ENCODE assay signal across 29 cellular contexts in genomic region chr17:62749926-62750325, GRCh38. TPM values are rescaled to one million over a fixed set of nuclear protein-coding genes. Genes with fewer than 3 reads are reported as not detected.
"Had no signal": no experiment of that assay in that cellular context is flagged by ENCODE, and none has a peak within 500 bp of the region (broad histone marks: within the 10 kb centered on the region; RNA-seq: fewer than 3 reads in every experiment).

No MANE protein-coding gene starts in this region.

- H3K36me3 Mint-ChIP-seq: immature natural killer cell, natural killer cell had no signal

- H3K27ac ChIP-seq: body of pancreas, cardiac muscle cell, colonic mucosa, heart left ventricle, lower lobe of right lung, ovary, right lobe of liver, testis, transverse colon, vagina had no signal

- H3K9me3 ChIP-seq: body of pancreas, colonic mucosa, heart left ventricle, lower lobe of right lung, ovary, right lobe of liver, testis, transverse colon, vagina had no signal

- ATAC-seq: body of pancreas; heart left ventricle; left lobe of liver; lower lobe of right lung; natural killer cell; stimulated activated naive CD8-positive, alpha-beta T cell treated with anti-CD3 and anti-CD28 coated beads, Interleukin-15, Interleukin-2, amounts not matched to agents 100 U/mL and 50 U/mL, for 24 hours had no signal

- H3K9me3 Mint-ChIP-seq: activated B cell treated with CpG ODN at 0.5 μM for 24 hours, immature natural killer cell, natural killer cell had no signal

- H3K4me1 Mint-ChIP-seq: activated B cell treated with CpG ODN at 0.5 μM for 24 hours, immature natural killer cell, natural killer cell had no signal

- H3K4me1 ChIP-seq: body of pancreas, colonic mucosa, lower lobe of right lung, right lobe of liver, testis, transverse colon, vagina had no signal

- H3K27me3 Mint-ChIP-seq: activated naive CD8-positive, alpha-beta T cell had no signal

- H3K27ac Mint-ChIP-seq: activated B cell treated with CpG ODN at 0.5 μM for 24 hours; activated naive CD8-positive, alpha-beta T cell; immature natural killer cell; natural killer cell; progenitor cell of endocrine pancreas had no signal

- H3K27me3 ChIP-seq: body of pancreas, cardiac muscle cell, colonic mucosa, heart left ventricle, ovary, right lobe of liver, testis, transverse colon, vagina had no signal

- H3K4me3 ChIP-seq: body of pancreas, cardiac muscle cell, colonic mucosa, heart left ventricle, lower lobe of right lung, ovary, right lobe of liver, testis, transverse colon, vagina had no signal

- H3K36me3 ChIP-seq: cardiac muscle cell, colonic mucosa, heart left ventricle, lower lobe of right lung, ovary, right lobe of liver, transverse colon, vagina had no signal

- DNase-seq: activated B cell treated with CpG ODN at 0.5 μM for 24 hours; activated effector memory CD4-positive, alpha-beta T cell treated with Interleukin-2 at 50 U/mL for 16 hours; activated naive CD4-positive, alpha-beta T cell treated with Interleukin-2 at 50 U/mL for 16 hours; activated T-cell treated with anti-CD3 and anti-CD28 coated beads for 4 hours; colonic mucosa; effector CD8-positive, alpha-beta T cell; erythroblast; heart left ventricle; immature natural killer cell; lower lobe of right lung; mesenchymal stem cell; natural killer cell; right lobe of liver; stimulated activated CD4-positive, alpha-beta T cell treated with anti-CD3 and anti-CD28 coated beads, Interleukin-2, amount 100 ng/mL, for 48 hours; stimulated activated naive CD8-positive, alpha-beta T cell treated with anti-CD3 and anti-CD28 coated beads, Interleukin-15, Interleukin-2, amounts not matched to agents 100 U/mL and 50 U/mL, for 24 hours; SW 1271; T-helper 2 cell; testis; transverse colon had no signal

- H3K4me3 Mint-ChIP-seq: activated B cell treated with CpG ODN at 0.5 μM for 24 hours; activated naive CD8-positive, alpha-beta T cell; immature natural killer cell; natural killer cell had no signal

RNA-seq across cellular contexts. Expression of gene MARCHF10, which starts 58.2 kb away (rescaled TPM):
- total RNA-seq: activated B cell treated with CpG ODN at 0.5 μM for 24 hours, colonic mucosa, dermis microvascular lymphatic vessel endothelial cell, heart left ventricle, left lobe of liver, mononuclear cell, progenitor cell of endocrine pancreas, right lobe of liver, skeletal muscle tissue had no signal
